In the genomic region with DNA sequence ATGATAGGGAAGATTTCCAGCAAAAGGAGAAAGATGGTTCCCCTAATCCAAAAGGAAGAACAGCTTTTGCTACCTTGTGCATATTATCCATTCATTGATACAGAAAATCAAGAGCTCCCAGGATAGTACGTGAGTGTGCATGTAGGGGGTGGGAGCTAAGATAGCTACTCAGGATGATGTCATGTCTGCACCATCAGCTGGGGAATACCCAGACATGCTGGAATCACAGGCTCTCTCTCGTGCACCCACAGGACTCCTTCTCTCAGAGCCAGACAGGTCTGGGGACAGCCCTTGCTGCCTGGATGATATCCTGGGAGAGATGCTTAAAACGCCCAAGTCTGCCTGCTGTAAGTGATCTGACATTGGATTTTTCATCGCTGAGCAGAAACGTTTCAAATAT, we compare ENCODE assay signal across 8 cellular contexts. TPM values are rescaled to one million over a fixed set of nuclear protein-coding genes. Genes with fewer than 3 reads are reported as not detected.
DNase-seq lines count a peak whose midpoint lies in the region; ATAC-seq, FAIRE-seq and TF ChIP-seq lines count a peak whose summit lies in the region.

No MANE protein-coding gene starts in this region.

- peaks cover 26% of the 10 kb centered on the region for H3K36me3 Mint-ChIP-seq in activated naive CD8-positive, alpha-beta T cell
- H3K36me3 Mint-ChIP-seq in naive thymus-derived CD8-positive, alpha-beta T cell = peaks cover 6 to 29% (median 19%) of the 10 kb centered on the region in 3 donors
- peaks cover 41% of the 10 kb centered on the region for H3K36me3 Mint-ChIP-seq in T-helper 2 cell treated with Interferon-gamma antibody and Interleukin-4, amounts not matched to agents 5 μg/mL and 100 μg/mL, for 36 hours (ENCODE audit: low read depth)

- H3K27me3 Mint-ChIP-seq in activated naive CD8-positive, alpha-beta T cell = no peaks in the 10 kb centered on the region
- no peaks in the 10 kb centered on the region for H3K27me3 Mint-ChIP-seq in naive thymus-derived CD8-positive, alpha-beta T cell
- no peaks in the 10 kb centered on the region for H3K27me3 Mint-ChIP-seq in T-helper 2 cell treated with Interferon-gamma antibody and Interleukin-4, amounts not matched to agents 5 μg/mL and 100 μg/mL, for 36 hours (ENCODE audit: low read depth)

- H3K9me3 Mint-ChIP-seq in activated naive CD8-positive, alpha-beta T cell (ENCODE audit: low read depth) = no peaks in the 10 kb centered on the region
- H3K9me3 Mint-ChIP-seq in naive thymus-derived CD8-positive, alpha-beta T cell = peaks cover 0 to 21% (median 4%) of the 10 kb centered on the region in 9 donors
- H3K9me3 Mint-ChIP-seq in T-helper 2 cell treated with Interferon-gamma antibody and Interleukin-4, amounts not matched to agents 5 μg/mL and 100 μg/mL, for 36 hours = peaks cover 20% of the 10 kb centered on the region

- H3K4me1 Mint-ChIP-seq in activated naive CD8-positive, alpha-beta T cell (ENCODE audit: low read depth) = peaks cover 55% of the 10 kb centered on the region
- H3K4me1 Mint-ChIP-seq in naive thymus-derived CD8-positive, alpha-beta T cell = peaks cover 28 to 69% (median 50%) of the 10 kb centered on the region in 4 donors
- peaks cover 1% of the 10 kb centered on the region for H3K4me1 Mint-ChIP-seq in T-helper 2 cell treated with Interferon-gamma antibody and Interleukin-4, amounts not matched to agents 5 μg/mL and 100 μg/mL, for 36 hours (ENCODE audit: low read depth)

- ATAC-seq in GM18505 (IDR thresholded peaks at IDR 0.05; ENCODE audit: unreplicated experiment) (peak; percentile 71), HG02884 (IDR thresholded peaks at IDR 0.05; ENCODE audit: unreplicated experiment) (peak; percentile 82)
- peak; percentile 88 to 92 for ATAC-seq in naive thymus-derived CD8-positive, alpha-beta T cell

- no peak for TF ChIP-seq POLR2A in GM18505 (IDR thresholded peaks at IDR 0.05; ENCODE audit: borderline replicate concordance, extremely low read depth, insufficient read depth, insufficient read length)

- POLR2A ChIA-PET in naive thymus-derived CD8-positive, alpha-beta T cell (lab: Charles Lee) = no interaction called here

- no peak overlapping the region for H3K4me3 Mint-ChIP-seq in activated naive CD8-positive, alpha-beta T cell
- H3K4me3 Mint-ChIP-seq in naive thymus-derived CD8-positive, alpha-beta T cell = peak overlapping the region in 1 of 10 donors; percentile 5
- no peak overlapping the region for H3K4me3 Mint-ChIP-seq in T-helper 2 cell treated with Interferon-gamma antibody and Interleukin-4, amounts not matched to agents 5 μg/mL and 100 μg/mL, for 36 hours

- peak overlapping the region; percentile 22 for H3K27ac Mint-ChIP-seq in activated naive CD8-positive, alpha-beta T cell
- peak overlapping the region; percentile 24 to 73 (median 54) for H3K27ac Mint-ChIP-seq in naive thymus-derived CD8-positive, alpha-beta T cell
- H3K27ac Mint-ChIP-seq in T-helper 2 cell treated with Interferon-gamma antibody and Interleukin-4, amounts not matched to agents 5 μg/mL and 100 μg/mL, for 36 hours = no peak overlapping the region

- peak in 3 of 10 donors; percentile 5 to 21 (median 6) for DNase-seq in naive thymus-derived CD8-positive, alpha-beta T cell
- DNase-seq in activated gamma-delta T cell (lab: John Stamatoyannopoulos, UW) (no peak), GM19239 (ENCODE audit: insufficient read length, low spot score) (no peak), NCI-H524 treated with DMSO at 0.1 percent for 48 hours (lab: John Stamatoyannopoulos, UW) (no peak)
- no peak for DNase-seq in T-helper 2 cell treated with Interferon-gamma antibody and Interleukin-4, amounts not matched to agents 5 μg/mL and 100 μg/mL, for 36 hours (ENCODE audit: low spot score)

- FAIRE-seq in GM19239 (lab: Jason Lieb, UNC) = no peak

RNA-seq across cellular contexts. Expression of a gene that starts 38.9 kb away (rescaled TPM):
- 100 to 1,000 TPM; 125 to 141 TPM for total RNA-seq in naive thymus-derived CD8-positive, alpha-beta T cell
- 100 to 1,000 TPM; 107 to 148 (median 116) TPM for polyA plus RNA-seq in naive thymus-derived CD8-positive, alpha-beta T cell
